ENCODE assay signal across 11 cellular contexts in genomic region chr12:47082963-47083621, GRCh38. TPM values are rescaled to one million over a fixed set of nuclear protein-coding genes. Genes with fewer than 3 reads are reported as not detected.
DNase-seq lines count a peak whose midpoint lies in the region; ATAC-seq and TF ChIP-seq lines count a peak whose summit lies in the region.
"Had no signal": no experiment of that assay in that cellular context is flagged by ENCODE, and none has a peak within 500 bp of the region (broad histone marks: within the 10 kb centered on the region; RNA-seq: fewer than 3 reads in every experiment).

No MANE protein-coding gene starts in this region.

- H3K4me1 Mint-ChIP-seq in stimulated activated naive CD8-positive, alpha-beta T cell treated with anti-CD3 and anti-CD28 coated beads, Interleukin-15, Interleukin-2, amounts not matched to agents 100 ng/mL and 50 ng/mL, for 24 hours (ENCODE audit: low read depth): peaks cover 76% of the 10 kb centered on the region
- H3K4me1 Mint-ChIP-seq in stimulated activated naive CD8-positive, alpha-beta T cell treated with anti-CD3 and anti-CD28 coated beads, Interleukin-15, amount 100 ng/mL, for 72 hours: peaks cover 61% of the 10 kb centered on the region

- H3K4me1 ChIP-seq in SJSA1 (replicated peaks) (peaks cover 80% of the 10 kb centered on the region), esophagus muscularis mucosa (peaks cover 23 to 61% (median 38%) of the 10 kb centered on the region in 4 donors)

- H3K27ac Mint-ChIP-seq in stimulated activated naive CD8-positive, alpha-beta T cell treated with anti-CD3 and anti-CD28 coated beads, Interleukin-15, Interleukin-2, amounts not matched to agents 100 ng/mL and 50 ng/mL, for 24 hours: peak overlapping the region; percentile 66
- H3K27ac Mint-ChIP-seq in stimulated activated naive CD8-positive, alpha-beta T cell treated with anti-CD3 and anti-CD28 coated beads, Interleukin-15, amount 100 ng/mL, for 72 hours: no peak overlapping the region
- H3K27ac Mint-ChIP-seq: dendritic cell treated with granulocyte-macrophage colony-stimulating factor and Interleukin-4, amounts not matched to agents 40 ng/mL and 50 ng/mL, for 4 days had no signal

- 85% methylated on average over 5 of the region's 5 CpGs for WGBS in esophagus muscularis mucosa

- H3K9me3 Mint-ChIP-seq in stimulated activated naive CD8-positive, alpha-beta T cell treated with anti-CD3 and anti-CD28 coated beads, Interleukin-15, Interleukin-2, amounts not matched to agents 100 ng/mL and 50 ng/mL, for 24 hours: no peaks in the 10 kb centered on the region
- no peaks in the 10 kb centered on the region for H3K9me3 Mint-ChIP-seq in stimulated activated naive CD8-positive, alpha-beta T cell treated with anti-CD3 and anti-CD28 coated beads, Interleukin-15, amount 100 ng/mL, for 72 hours
- H3K9me3 Mint-ChIP-seq: dendritic cell treated with granulocyte-macrophage colony-stimulating factor and Interleukin-4, amounts not matched to agents 40 ng/mL and 50 ng/mL, for 4 days had no signal

- intact Hi-C loops in esophagus muscularis mucosa (cut with DNase I): no loop called here

- no peak for TF ChIP-seq EP300 in esophagus muscularis mucosa (IDR thresholded peaks at IDR 0.05)

- ATAC-seq in stimulated activated naive CD8-positive, alpha-beta T cell treated with anti-CD3 and anti-CD28 coated beads, Interleukin-15, amount 100 ng/mL, for 72 hours: no peak
- no peak for ATAC-seq in SK-N-SH treated with all-trans-retinoic acid at 6 μM for 48 hours

- no peaks in the 10 kb centered on the region for H3K27me3 Mint-ChIP-seq in stimulated activated naive CD8-positive, alpha-beta T cell treated with anti-CD3 and anti-CD28 coated beads, Interleukin-15, Interleukin-2, amounts not matched to agents 100 ng/mL and 50 ng/mL, for 24 hours
- H3K27me3 Mint-ChIP-seq in stimulated activated naive CD8-positive, alpha-beta T cell treated with anti-CD3 and anti-CD28 coated beads, Interleukin-15, amount 100 ng/mL, for 72 hours: no peaks in the 10 kb centered on the region

- peak overlapping the region; percentile 68 for H3K27ac ChIP-seq in SJSA1
- peak overlapping the region in 2 of 4 donors; percentile 5 to 6 for H3K27ac ChIP-seq in esophagus muscularis mucosa (replicated peaks in 1 of 4)

- H3K9me3 ChIP-seq in SJSA1 (replicated peaks) (no peaks in the 10 kb centered on the region), esophagus muscularis mucosa (no peaks in the 10 kb centered on the region)
- H3K9me3 ChIP-seq: SK-N-SH had no signal

- DNase-seq in stimulated activated naive CD8-positive, alpha-beta T cell treated with anti-CD3 and anti-CD28 coated beads, Interleukin-15, amount 100 ng/mL, for 72 hours: no peak
- DNase-seq in SJSA1 (ENCODE audit: low read depth in 1 of 2, low spot score in 2 of 2) (peak; percentile 53 to 79), fibroblast of the aortic adventitia (ENCODE audit: low read depth) (peak; percentile 86), NCI-H82 treated with DMSO at 0.1 percent for 48 hours (lab: John Stamatoyannopoulos, UW; ENCODE audit: unreplicated experiment) (no peak), esophagus muscularis mucosa (ENCODE audit: extremely low spot score) (no peak), activated gamma-delta T cell treated with Interleukin-2 at 50 U/mL for 16 hours (no peak)
- DNase-seq: SK-N-SH; stimulated activated naive CD4-positive, alpha-beta T cell treated with Interleukin-2 at 50 U/mL for 16 hours had no signal

- no peak for TF ChIP-seq CTCF in fibroblast of the aortic adventitia (IDR thresholded peaks at IDR 0.05; ENCODE audit: insufficient read depth, low read length)
- no peak for TF ChIP-seq CTCF in esophagus muscularis mucosa (IDR thresholded peaks at IDR 0.05)

- peaks cover 6% of the 10 kb centered on the region; the same call in 1 of the 2 replicates for H3K36me3 ChIP-seq in SJSA1
- H3K36me3 ChIP-seq in esophagus muscularis mucosa: no peaks in the 10 kb centered on the region

- H3K4me3 ChIP-seq in SJSA1 (no peak overlapping the region), fibroblast of the aortic adventitia (ENCODE audit: low read depth, low read length) (no peak overlapping the region), esophagus muscularis mucosa (no peak overlapping the region)

- H3K27me3 ChIP-seq in SJSA1 (replicated peaks) (no peaks in the 10 kb centered on the region), esophagus muscularis mucosa (no peaks in the 10 kb centered on the region)

- H3K4me3 Mint-ChIP-seq in stimulated activated naive CD8-positive, alpha-beta T cell treated with anti-CD3 and anti-CD28 coated beads, Interleukin-15, Interleukin-2, amounts not matched to agents 100 ng/mL and 50 ng/mL, for 24 hours: peak overlapping the region; percentile 36
- H3K4me3 Mint-ChIP-seq in stimulated activated naive CD8-positive, alpha-beta T cell treated with anti-CD3 and anti-CD28 coated beads, Interleukin-15, amount 100 ng/mL, for 72 hours: peak overlapping the region in 1 of 2 donors; percentile 31
- H3K4me3 Mint-ChIP-seq: dendritic cell treated with granulocyte-macrophage colony-stimulating factor and Interleukin-4, amounts not matched to agents 40 ng/mL and 50 ng/mL, for 4 days had no signal

- TF ChIP-seq POLR2A in esophagus muscularis mucosa (IDR thresholded peaks at IDR 0.05; ENCODE audit: low read depth): no peak

- peaks cover 19% of the 10 kb centered on the region for H3K36me3 Mint-ChIP-seq in stimulated activated naive CD8-positive, alpha-beta T cell treated with anti-CD3 and anti-CD28 coated beads, Interleukin-15, Interleukin-2, amounts not matched to agents 100 ng/mL and 50 ng/mL, for 24 hours (ENCODE audit: low read depth)

TF ChIP-seq in SK-N-SH treated with all-trans-retinoic acid at 6 μM for 48 hours, 23 proteins besides CTCF, POLR2A, EP300 and RAD21:
- TF ChIP-seq ZNF565 (CRISPR knock-in tag; conservative IDR thresholded peaks at IDR 0.05; ENCODE audit: low read depth) (no peak), CSRNP3 (CRISPR knock-in tag; IDR thresholded peaks at IDR 0.05) (no peak), SNAI2 (CRISPR knock-in tag; IDR thresholded peaks at IDR 0.05) (no peak), ZC3H10 (CRISPR knock-in tag; IDR thresholded peaks at IDR 0.05) (no peak), TSHZ2 (CRISPR knock-in tag; IDR thresholded peaks at IDR 0.05) (no peak), CREB5 (CRISPR knock-in tag; IDR thresholded peaks at IDR 0.05; ENCODE audit: low read depth) (no peak), ZFP30 (CRISPR knock-in tag; IDR thresholded peaks at IDR 0.05) (no peak), TOX (CRISPR knock-in tag; IDR thresholded peaks at IDR 0.05; ENCODE audit: borderline replicate concordance) (no peak), TCF4 (CRISPR knock-in tag; IDR thresholded peaks at IDR 0.05; ENCODE audit: borderline replicate concordance) (no peak), BACH2 (CRISPR knock-in tag; IDR thresholded peaks at IDR 0.05; ENCODE audit: borderline replicate concordance) (no peak)

RNA-seq across cellular contexts. Expression of gene AMIGO2, which starts 3.3 kb away (rescaled TPM):
- 19.0 and 19.3 TPM in 2 replicates for total RNA-seq in SJSA1 (2014; rRNA removed; shearing (Covaris generic))
- total RNA-seq in fibroblast of the aortic adventitia (ENCODE audit: low replicate concordance) (2.7 and 3.7 TPM in 2 replicates), esophagus muscularis mucosa (1 to 10 TPM; 2.1 to 4.5 (median 3.7) TPM)

RNA-seq across cellular contexts. Expression of gene PCED1B, which starts 3.7 kb away (rescaled TPM):
- total RNA-seq in SJSA1 (2014; rRNA removed; shearing (Covaris generic)): 0.39 and 13.1 TPM in 2 replicates
- 0.27 TPM in 1 of 2 replicates, not detected in the other for total RNA-seq in fibroblast of the aortic adventitia (ENCODE audit: low replicate concordance)
- total RNA-seq in esophagus muscularis mucosa: 1 to 10 TPM in 2 of 4 donors, under 1 TPM in 2; 0.92 to 2.1 (median 1.1) TPM

Comparison
In these comparisons a context has a peak if more than half of its experiments do, and no peak if none do; other contexts are left out.
1. DNase-seq: peak in SJSA1 (2 of 2) and fibroblast of the aortic adventitia (single experiment); none in stimulated activated naive CD8-positive, alpha-beta T cell treated with anti-CD3 and anti-CD28 coated beads, Interleukin-15, amount 100 ng/mL, for 72 hours (0 of 2), NCI-H82 treated with DMSO at 0.1 percent for 48 hours (single experiment), esophagus muscularis mucosa (single experiment) and activated gamma-delta T cell treated with Interleukin-2 at 50 U/mL for 16 hours (single experiment).